Comparison of ENCODE assay signal across 9 cellular contexts in the genomic region with DNA sequence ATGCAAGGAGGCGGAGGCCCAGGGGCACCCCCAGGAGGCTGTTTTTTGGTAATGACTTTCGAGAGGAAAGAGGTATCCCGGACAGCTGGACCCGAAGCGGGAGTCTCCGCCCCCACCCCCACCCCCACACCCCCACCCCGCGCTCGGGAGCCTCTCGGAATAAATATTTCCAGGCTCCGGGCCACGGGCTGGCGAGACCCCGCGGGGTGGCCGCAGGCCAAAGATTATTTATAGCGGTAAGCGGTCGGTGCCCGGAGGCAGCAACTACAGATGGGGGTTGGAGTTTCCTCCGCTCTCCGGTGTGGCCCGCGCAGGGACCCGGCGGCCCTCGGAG. TPM values are rescaled to one million over a fixed set of nuclear protein-coding genes. Genes with fewer than 3 reads are reported as not detected.
DNase-seq lines count a peak whose midpoint lies in the region; ATAC-seq and TF ChIP-seq lines count a peak whose summit lies in the region.
"Had no signal": no experiment of that assay in that cellular context is flagged by ENCODE, and none has a peak within 500 bp of the region (broad histone marks: within the 10 kb centered on the region; RNA-seq: fewer than 3 reads in every experiment).

No MANE protein-coding gene starts in this region.

- POLR2A ChIA-PET in BJ (lab: Charles Lee), result no interaction called here
- POLR2A ChIA-PET in Panc1 (lab: Charles Lee), result no interaction called here

- H3K36me3 Mint-ChIP-seq in osteocyte (ENCODE audit: unreplicated experiment), result peaks cover 3% of the 10 kb centered on the region

- H3K9me3 Mint-ChIP-seq in osteocyte (ENCODE audit: unreplicated experiment), result no peaks in the 10 kb centered on the region
- H3K9me3 Mint-ChIP-seq: dendritic cell treated with granulocyte-macrophage colony-stimulating factor and Interleukin-4, amounts not matched to agents 40 ng/mL and 50 ng/mL, for 4 days had no signal

- H3K36me3 ChIP-seq in BJ (ENCODE audit: control insufficient read depth, insufficient read depth, low read length) (no peaks in the 10 kb centered on the region), Panc1 (ENCODE audit: control insufficient read depth, insufficient read depth, low read length) (no peaks in the 10 kb centered on the region; the same call in 1 of the 2 replicates), heart right ventricle (no peaks in the 10 kb centered on the region)

- intact Hi-C loops in Panc1 (cut with micrococcal nuclease; ENCODE audit: unreplicated experiment) (no loop called here), heart right ventricle (cut with DNase I) (loop anchor here in 1 of 10 donors (10.0 kb wide), 1 partner anchor 530 kb away; no protein-coding TSS in a partner anchor)

- H3K4me3 Mint-ChIP-seq in osteocyte (ENCODE audit: unreplicated experiment), result peak overlapping the region; percentile 32

- peak overlapping the region; percentile 7; the same call in 1 of the 2 replicates for H3K4me3 ChIP-seq in BJ (ENCODE audit: low read depth, low read length)
- H3K4me3 ChIP-seq in Panc1 (ENCODE audit: low read depth in 2 of 2, low read length in 2 of 2), result peak overlapping the region; percentile 52 to 64
- H3K4me3 ChIP-seq in heart right ventricle, result peak overlapping the region; percentile 7 to 75 (median 58)

- peaks cover 45% of the 10 kb centered on the region for H3K4me1 Mint-ChIP-seq in osteocyte (ENCODE audit: unreplicated experiment)

- in situ Hi-C loops in Panc1 (cut with HindIII; ENCODE audit: low pct_unique_long_range_greater_than_20kb, low sequenced_read_pairs), result no loop called here

- no peaks in the 10 kb centered on the region for H3K9me3 ChIP-seq in Panc1 (ENCODE audit: control insufficient read depth, insufficient read depth, low read depth, low read length)
- H3K9me3 ChIP-seq in heart right ventricle, result no peaks in the 10 kb centered on the region

- no peak for TF ChIP-seq CTCF in BJ (IDR thresholded peaks at IDR 0.05; ENCODE audit: insufficient read depth, low read depth, low read length)
- no peak for TF ChIP-seq CTCF in Panc1 (IDR thresholded peaks at IDR 0.05)
- TF ChIP-seq CTCF in heart right ventricle (IDR thresholded peaks at IDR 0.05), result no peak
- TF ChIP-seq CTCF in osteocyte (IDR thresholded peaks at IDR 0.05), result no peak

- CTCF ChIA-PET in BJ (lab: Yijun Ruan, JAX), result no interaction called here
- CTCF ChIA-PET in Panc1 (lab: Charles Lee), result no interaction called here

- BruUV-seq in Panc1 (replicated peaks; lab: Mats Ljungman, UMichigan), result no TSS peak

- ATAC-seq in Panc1, result no peak
- ATAC-seq in heart right ventricle, result peak; percentile 30 to 83 (median 67)
- ATAC-seq in HG02678 (IDR thresholded peaks at IDR 0.05; ENCODE audit: unreplicated experiment), result no peak

- H3K27ac Mint-ChIP-seq in osteocyte (ENCODE audit: unreplicated experiment), result no peak overlapping the region
- H3K27ac Mint-ChIP-seq: dendritic cell treated with granulocyte-macrophage colony-stimulating factor and Interleukin-4, amounts not matched to agents 40 ng/mL and 50 ng/mL, for 4 days had no signal

- 3 to 4% methylated on average over 27 of the region's 27 CpGs for WGBS in heart right ventricle, 2 donors

- H3K4me1 ChIP-seq in Panc1 (ENCODE audit: control insufficient read depth, insufficient read depth, low read length), result peaks cover 15% of the 10 kb centered on the region
- H3K4me1 ChIP-seq in heart right ventricle, result peaks cover 27 to 68% (median 63%) of the 10 kb centered on the region in 9 donors

- peaks cover 39% of the 10 kb centered on the region for H3K27me3 Mint-ChIP-seq in osteocyte (ENCODE audit: unreplicated experiment)

- H3K27me3 ChIP-seq in BJ (ENCODE audit: control insufficient read depth, insufficient read depth, low read length) (peaks cover 45% of the 10 kb centered on the region), Panc1 (ENCODE audit: control insufficient read depth, insufficient read depth, low read length) (peaks cover 11% of the 10 kb centered on the region), heart right ventricle (peaks cover 9 to 70% (median 40%) of the 10 kb centered on the region in 7 donors)

- DNase-seq in BJ (ENCODE audit: low read depth) (no peak), Panc1 (ENCODE audit: low read depth, low spot score) (no peak), heart right ventricle (peak; percentile 70 to 74), osteocyte (ENCODE audit: extremely low spot score, unreplicated experiment) (no peak), A172 (ENCODE audit: low spot score) (no peak), NCI-H1105 (lab: John Stamatoyannopoulos, UW) (no peak), HuH-7 (ENCODE audit: low spot score) (no peak)

- H3K27ac ChIP-seq in Panc1 (ENCODE audit: low read length) (no peak overlapping the region), heart right ventricle (peak overlapping the region in 9 of 10 donors; percentile 24 to 94 (median 73))

RNA-seq across cellular contexts. Expression of a gene that starts 3.3 kb away (rescaled TPM):
- polyA plus RNA-seq in BJ (2011; rRNA removed), result 0.16 and 0.27 TPM in 2 replicates
- 0.15 and 0.43 TPM in 2 replicates for polyA minus RNA-seq in BJ (2011; rRNA and poly(A)+ RNA removed)
- 12.3 TPM for total RNA-seq in Panc1 (2021; ENCODE audit: unreplicated experiment)
- polyA plus RNA-seq in Panc1 (2012; ENCODE audit: insufficient read length), result 6.8 TPM
- total RNA-seq in heart right ventricle, result 1 to 10 TPM; 2.6 to 8.3 (median 4.7) TPM
- polyA plus RNA-seq in heart right ventricle, result 1 to 10 TPM in 1 of 2 donors, under 1 TPM in 1; 0.88 to 6.2 TPM
- 0.89 and 1.3 TPM in 2 replicates for total RNA-seq in osteocyte
- 0.02 and 0.12 TPM in 2 replicates for total RNA-seq in A172 (2014; rRNA removed; shearing (Covaris generic))

Comparison
In these comparisons a context has a peak if more than half of its experiments do, and no peak if none do; other contexts are left out.
1. DNase-seq: peak in heart right ventricle (2 of 2); none in BJ (single experiment), Panc1 (single experiment), osteocyte (single experiment), A172 (single experiment), NCI-H1105 (single experiment) and HuH-7 (single experiment).
2. H3K4me3 ChIP-seq: peak in every context shown above with its lines; median percentile 58 in Panc1; 58 in heart right ventricle; 7 in BJ.
3. ATAC-seq: peak in heart right ventricle (8 of 8); none in Panc1 (single experiment) and HG02678 (single experiment).